Comparison of ENCODE assay signal across 8 cellular contexts in the genomic region with DNA sequence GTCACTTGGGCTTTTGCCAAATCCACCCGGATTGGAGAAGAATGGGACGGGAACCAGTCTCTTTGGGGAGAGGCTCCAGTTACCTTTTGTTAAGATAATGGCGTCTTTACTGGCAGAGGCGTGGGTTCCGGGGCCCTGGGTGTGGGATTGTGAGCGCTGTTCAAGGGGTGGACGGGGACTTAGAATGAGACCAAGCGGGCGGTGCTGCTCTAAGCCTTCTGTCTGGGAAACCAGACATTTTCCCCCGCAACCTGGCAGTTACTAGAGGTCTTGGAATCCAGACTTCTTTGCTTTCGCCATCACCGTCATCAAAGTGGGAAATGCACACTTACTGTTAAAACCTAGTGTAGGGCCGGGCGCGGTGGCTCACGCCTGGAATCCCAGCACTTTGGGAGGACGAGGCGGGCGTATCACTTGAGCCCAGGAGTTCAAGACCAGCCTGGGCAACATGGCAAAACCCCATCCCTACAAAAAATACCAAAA. TPM values are rescaled to one million over a fixed set of nuclear protein-coding genes. Genes with fewer than 3 reads are reported as not detected.
A peak's percentile ranks its signal among the peaks of the same experiment; 100 is the strongest.
DNase-seq lines count a peak whose midpoint lies in the region; ATAC-seq and TF ChIP-seq lines count a peak whose summit lies in the region.

No MANE protein-coding gene starts in this region.

- H3K36me3 Mint-ChIP-seq in GM23338 (ENCODE audit: low read depth) (peaks cover 17% of the 10 kb centered on the region; the same call in 2 of the 3 replicates), osteocyte (ENCODE audit: unreplicated experiment) (peaks cover 1% of the 10 kb centered on the region)

- peaks cover 21% of the 10 kb centered on the region for H3F3A ChIP-seq in GM23338 (replicated peaks; ENCODE audit: low read depth)

- H3K9me2 ChIP-seq in GM23338 (ENCODE audit: insufficient read depth): no peaks in the 10 kb centered on the region

- H3K9ac ChIP-seq in BLaER1 treated with 17β-estradiol and CSF1 and Interleukin-3, amounts not matched to agents 10 nM and 100 nM: peak overlapping the region; percentile 89 to 98 (median 96)

- peak overlapping the region; percentile 76 to 97 (median 86) for H3K4me3 ChIP-seq in BLaER1 treated with 17β-estradiol and CSF1 and Interleukin-3, amounts not matched to agents 10 nM and 100 nM
- H3K4me3 ChIP-seq in GM23338 (peak overlapping the region; percentile 81), SJSA1 (peak overlapping the region; percentile 65)

- H3K27ac Mint-ChIP-seq in GM23338: peak overlapping the region; percentile 99
- H3K27ac Mint-ChIP-seq in osteocyte (ENCODE audit: unreplicated experiment): peak overlapping the region; percentile 100

- H3K9me3 ChIP-seq in BLaER1 treated with 17β-estradiol and CSF1 and Interleukin-3, amounts not matched to agents 10 nM and 100 nM (replicated peaks in 1 of 11): no peaks in the 10 kb centered on the region
- H3K9me3 ChIP-seq in SJSA1 (replicated peaks): no peaks in the 10 kb centered on the region

- H3K4me1 ChIP-seq in BLaER1 treated with 17β-estradiol and CSF1 and Interleukin-3, amounts not matched to agents 10 nM and 100 nM: peaks cover 38 to 74% (median 51%) of the 10 kb centered on the region in 10 experiments
- H3K4me1 ChIP-seq in GM23338 (ENCODE audit: insufficient read depth) (peaks cover 43% of the 10 kb centered on the region), SJSA1 (replicated peaks) (peaks cover 27% of the 10 kb centered on the region)

- peaks cover 0 to 20% (median 10%) of the 10 kb centered on the region in 11 experiments; a peak in 9 of 22 replicates for H3K36me3 ChIP-seq in BLaER1 treated with 17β-estradiol and CSF1 and Interleukin-3, amounts not matched to agents 10 nM and 100 nM
- H3K36me3 ChIP-seq in GM23338 (ENCODE audit: insufficient read depth) (no peaks in the 10 kb centered on the region), SJSA1 (peaks cover 18% of the 10 kb centered on the region)

- no peaks in the 10 kb centered on the region for H3K9me3 Mint-ChIP-seq in GM23338
- no peaks in the 10 kb centered on the region for H3K9me3 Mint-ChIP-seq in osteocyte (ENCODE audit: unreplicated experiment)

- no peak overlapping the region for H2AFZ ChIP-seq in GM23338

- H3K4me3 Mint-ChIP-seq in GM23338: peak overlapping the region; percentile 95
- peak overlapping the region; percentile 94 for H3K4me3 Mint-ChIP-seq in osteocyte (ENCODE audit: unreplicated experiment)

- peak overlapping the region; percentile 94 to 99 (median 98) for H3K27ac ChIP-seq in BLaER1 treated with 17β-estradiol and CSF1 and Interleukin-3, amounts not matched to agents 10 nM and 100 nM
- H3K27ac ChIP-seq in GM23338 (ENCODE audit: low read depth): peak overlapping the region; percentile 98
- H3K27ac ChIP-seq in SJSA1: peak overlapping the region; percentile 90

- TF ChIP-seq CTCF in GM23338 (conservative IDR thresholded peaks at IDR 0.05; ENCODE audit: low read depth in 2 of 2): no peak
- no peak for TF ChIP-seq CTCF in osteocyte (IDR thresholded peaks at IDR 0.05)

- H4K20me1 ChIP-seq in BLaER1 treated with 17β-estradiol and CSF1 and Interleukin-3, amounts not matched to agents 10 nM and 100 nM: no peaks in the 10 kb centered on the region; a peak in 1 of 22 replicates
- H4K20me1 ChIP-seq in GM23338 (replicated peaks; ENCODE audit: insufficient read depth): no peaks in the 10 kb centered on the region

- H3K27me3 ChIP-seq in BLaER1 treated with 17β-estradiol and CSF1 and Interleukin-3, amounts not matched to agents 10 nM and 100 nM: no peaks in the 10 kb centered on the region
- H3K27me3 ChIP-seq in GM23338 (ENCODE audit: insufficient read depth): no peaks in the 10 kb centered on the region
- no peaks in the 10 kb centered on the region for H3K27me3 ChIP-seq in SJSA1 (replicated peaks)

- ATAC-seq in GM23338: peak; percentile 49

- H3K4me2 ChIP-seq in BLaER1 treated with 17β-estradiol and CSF1 and Interleukin-3, amounts not matched to agents 10 nM and 100 nM: peak overlapping the region; percentile 74 to 97 (median 90)
- peak overlapping the region; percentile 82 for H3K4me2 ChIP-seq in GM23338

- H3K4me1 Mint-ChIP-seq in GM23338 (peaks cover 50% of the 10 kb centered on the region), osteocyte (ENCODE audit: unreplicated experiment) (peaks cover 61% of the 10 kb centered on the region)

- peaks cover 60% of the 10 kb centered on the region for H3K79me2 ChIP-seq in GM23338 (replicated peaks; ENCODE audit: insufficient read depth)

- peaks cover 24% of the 10 kb centered on the region for H3K27me3 Mint-ChIP-seq in GM23338 (ENCODE audit: insufficient read depth, low read depth, poor library complexity)
- H3K27me3 Mint-ChIP-seq in osteocyte (ENCODE audit: unreplicated experiment): no peaks in the 10 kb centered on the region

- no peak for DNase-seq in GM23338 (ENCODE audit: low spot score)
- DNase-seq in SJSA1 (ENCODE audit: low read depth in 1 of 2, low spot score in 2 of 2): no peak
- DNase-seq in fibroblast of gingiva (ENCODE audit: low read depth): peak; percentile 77
- no peak for DNase-seq in osteocyte (ENCODE audit: extremely low spot score, unreplicated experiment)
- no peak for DNase-seq in NCI-H146 treated with DMSO at 0.1 percent for 48 hours (lab: John Stamatoyannopoulos, UW; ENCODE audit: unreplicated experiment)
- no peak for DNase-seq in activated effector memory CD4-positive, alpha-beta T cell treated with anti-CD3 and anti-CD28 coated beads, Interleukin-2, amount 50 U/mL, for 16 hours
- DNase-seq in COR-L47 (lab: John Stamatoyannopoulos, UW): no peak

TF ChIP-seq in GM23338, 12 proteins besides CTCF, POLR2A, EP300 and RAD21:
- no peak for TF ChIP-seq STAT1 (IDR thresholded peaks at IDR 0.05; ENCODE audit: unreplicated experiment)
- no peak for TF ChIP-seq ZNF331 (CRISPR knock-in tag; IDR thresholded peaks at IDR 0.05; ENCODE audit: low read depth)
- no peak for TF ChIP-seq EZH2phosphoT487 (IDR thresholded peaks at IDR 0.05; ENCODE audit: unreplicated experiment)
- TF ChIP-seq JUNB (IDR thresholded peaks at IDR 0.05; ENCODE audit: unreplicated experiment): no peak
- TF ChIP-seq REST (IDR thresholded peaks at IDR 0.05; ENCODE audit: unreplicated experiment): no peak
- TF ChIP-seq EZH2 (IDR thresholded peaks at IDR 0.05; ENCODE audit: low read depth, unreplicated experiment): no peak

RNA-seq across cellular contexts. Expression of gene TEN1, which starts 0.7 kb away (rescaled TPM):
- total RNA-seq in GM23338 (2014; rRNA removed; shearing (Covaris generic)): 11.3 TPM in 2 replicates
- 13.2 and 14.1 TPM in 2 replicates for polyA plus RNA-seq in GM23338 (2016; fragmentation: Nextera tagmentation; extraction: Ambion mirVana)
- total RNA-seq in SJSA1 (2014; rRNA removed; shearing (Covaris generic)): 26.9 and 31.0 TPM in 2 replicates
- total RNA-seq in osteocyte: 23.7 and 25.2 TPM in 2 replicates

RNA-seq across cellular contexts. Expression of gene ACOX1, which starts 0.8 kb away (rescaled TPM):
- 32.8 and 32.9 TPM in 2 replicates for total RNA-seq in GM23338 (2014; rRNA removed; shearing (Covaris generic))
- polyA plus RNA-seq in GM23338 (2016; fragmentation: Nextera tagmentation; extraction: Ambion mirVana): 11.9 and 12.8 TPM in 2 replicates
- total RNA-seq in SJSA1 (2014; rRNA removed; shearing (Covaris generic)): 32.0 and 33.4 TPM in 2 replicates
- total RNA-seq in osteocyte: 48.0 and 53.4 TPM in 2 replicates

RNA-seq across cellular contexts. Expression of gene CDK3, which starts 20.9 kb away (rescaled TPM):
- 5.9 and 10.2 TPM in 2 replicates for total RNA-seq in GM23338 (2014; rRNA removed; shearing (Covaris generic))
- polyA plus RNA-seq in GM23338 (2016; fragmentation: Nextera tagmentation; extraction: Ambion mirVana): 7.8 and 7.9 TPM in 2 replicates
- 2.0 and 5.1 TPM in 2 replicates for total RNA-seq in SJSA1 (2014; rRNA removed; shearing (Covaris generic))
- 8.3 and 9.6 TPM in 2 replicates for total RNA-seq in osteocyte

RNA-seq across cellular contexts. Expression of gene FBF1, which starts 38.9 kb away (rescaled TPM):
- total RNA-seq in GM23338 (2014; rRNA removed; shearing (Covaris generic)): 11.8 and 17.4 TPM in 2 replicates
- polyA plus RNA-seq in GM23338 (2016; fragmentation: Nextera tagmentation; extraction: Ambion mirVana): 8.8 and 9.7 TPM in 2 replicates
- total RNA-seq in SJSA1 (2014; rRNA removed; shearing (Covaris generic)): 20.1 and 29.0 TPM in 2 replicates
- total RNA-seq in osteocyte: 14.5 and 14.8 TPM in 2 replicates

RNA-seq across cellular contexts. Expression of gene EVPL, which starts 47.4 kb away (rescaled TPM):
- 0.62 and 1.3 TPM in 2 replicates for total RNA-seq in GM23338 (2014; rRNA removed; shearing (Covaris generic))
- polyA plus RNA-seq in GM23338 (2016; fragmentation: Nextera tagmentation; extraction: Ambion mirVana): 0.47 and 0.59 TPM in 2 replicates
- total RNA-seq in SJSA1 (2014; rRNA removed; shearing (Covaris generic)): not detected in 2 replicates
- total RNA-seq in osteocyte: not detected in 2 replicates
